Comparison of ENCODE assay signal across 21 cellular contexts in the genomic region with DNA sequence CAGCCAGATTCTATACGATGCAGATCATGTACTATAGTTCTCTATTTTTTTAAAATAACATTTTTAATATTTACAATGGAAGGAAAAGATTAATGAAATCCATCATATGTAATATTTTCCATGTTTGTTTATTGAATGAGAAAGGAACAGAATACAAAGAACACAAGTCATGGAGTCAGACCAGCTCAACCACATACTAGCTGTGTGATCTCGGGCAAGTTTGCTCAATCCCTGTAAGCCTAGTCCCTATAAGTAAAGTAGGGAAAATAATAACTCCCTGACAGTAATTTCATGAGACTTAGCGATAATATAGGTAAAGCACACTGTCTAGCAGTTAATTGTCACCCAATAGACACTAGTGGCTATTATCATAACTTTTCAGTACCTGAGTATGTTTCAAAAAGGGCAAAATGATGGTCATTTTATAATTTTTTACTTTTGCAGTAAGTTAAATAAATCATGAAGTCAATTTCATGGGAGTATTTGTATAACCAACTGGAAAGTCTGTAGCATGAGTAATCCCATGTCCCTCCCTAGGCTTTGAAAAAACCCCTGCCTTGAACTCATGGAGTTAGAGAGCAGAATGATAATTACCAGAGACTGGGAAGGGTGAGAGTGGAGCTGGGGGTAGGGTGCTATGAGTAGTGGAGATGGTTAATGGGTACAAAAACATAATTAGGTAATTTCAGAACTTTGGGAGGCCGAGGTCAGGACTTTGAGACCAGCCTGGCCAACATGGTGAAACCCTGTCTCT. TPM values are rescaled to one million over a fixed set of nuclear protein-coding genes. Genes with fewer than 3 reads are reported as not detected.
A peak's percentile ranks its signal among the peaks of the same experiment; 100 is the strongest.
DNase-seq lines count a peak whose midpoint lies in the region; FAIRE-seq and TF ChIP-seq lines count a peak whose summit lies in the region.
"Had no signal": no experiment of that assay in that cellular context is flagged by ENCODE, and none has a peak within 500 bp of the region (broad histone marks: within the 10 kb centered on the region; RNA-seq: fewer than 3 reads in every experiment).

No MANE protein-coding gene starts in this region.

- FAIRE-seq in bronchial epithelial cell (lab: Jason Lieb, UNC), result no peak
- FAIRE-seq: HepG2 had no signal

- no peak overlapping the region for H3K4me3 ChIP-seq in bronchial epithelial cell (ENCODE audit: low read depth, low read length)

- intact Hi-C loops in posterior vena cava (cut with DNase I), result no loop called here

- H3K36me3 ChIP-seq in bronchial epithelial cell (ENCODE audit: control insufficient read depth, insufficient read depth, low read length), result no peaks in the 10 kb centered on the region
- H3K36me3 ChIP-seq: BE2C had no signal

- TF ChIP-seq CTCF in bronchial epithelial cell (IDR thresholded peaks at IDR 0.05; ENCODE audit: insufficient read depth, low read length, severe bottlenecking), result no peak

- DNase-seq in EH (ENCODE audit: low read depth) (peak; percentile 45), NCI-H226 (peak; percentile 44), bronchial epithelial cell (ENCODE audit: low read depth) (peak; percentile 46), iris pigment epithelial cell (ENCODE audit: low read depth) (peak; percentile 27), GOT3 (lab: John Stamatoyannopoulos, UW) (no peak), NAMALWA (ENCODE audit: low spot score) (no peak), NCI-H1694 treated with DMSO at 0.1 percent for 48 hours (lab: John Stamatoyannopoulos, UW) (no peak), posterior vena cava (ENCODE audit: low spot score) (no peak)
- DNase-seq: BE2C; Caco-2; CD4-positive, CD25-positive, alpha-beta regulatory T cell; DMS153; NCI-H1048; NCI-H1436 treated with DMSO at 0.1 percent for 48 hours; NCI-H2029 treated with DMSO at 0.1 percent for 48 hours; NCI-H2171; NCI-H446 treated with DMSO at 0.1 percent for 48 hours; NCI-H69; RPMI8226; SIG-M5 had no signal

- no peaks in the 10 kb centered on the region for H3K27me3 ChIP-seq in bronchial epithelial cell (ENCODE audit: control insufficient read depth, insufficient read depth, low read length)
- H3K27me3 ChIP-seq: BE2C had no signal

RNA-seq across cellular contexts. Expression of a gene that starts 37.0 kb away (rescaled TPM):
- total RNA-seq in bronchial epithelial cell (34.8 and 37.8 TPM in 2 replicates), posterior vena cava (10 to 100 TPM; 79.6 to 81.1 TPM)

Comparison
In these comparisons a context has a peak if more than half of its experiments do, and no peak if none do; other contexts are left out.
1. DNase-seq: peak in EH (single experiment), NCI-H226 (single experiment), bronchial epithelial cell (single experiment) and iris pigment epithelial cell (single experiment); none in GOT3 (single experiment), NAMALWA (single experiment), NCI-H1694 treated with DMSO at 0.1 percent for 48 hours (single experiment) and posterior vena cava (single experiment).